In genomic region chr6:155150967-155151671, GRCh38 we compare ENCODE assay signal across 16 cellular contexts.
A peak's percentile ranks its signal among the peaks of the same experiment; 100 is the strongest.
DNase-seq lines count a peak whose midpoint lies in the region; ATAC-seq and TF ChIP-seq lines count a peak whose summit lies in the region.
"Had no signal": no experiment of that assay in that cellular context is flagged by ENCODE, and none has a peak within 500 bp of the region (broad histone marks: within the 10 kb centered on the region; RNA-seq: fewer than 3 reads in every experiment).

No MANE protein-coding gene starts in this region.

- dilution Hi-C loops in IMR-90 (cut with HindIII; ENCODE audit: low sequenced_read_pairs, unreplicated experiment) = no loop called here

- peak overlapping the region; percentile 69 for H3K27ac Mint-ChIP-seq in activated naive CD4-positive, alpha-beta T cell treated with anti-CD3 and anti-CD28 coated beads, Interleukin-2, amount 10 ng/mL, durations not matched to agents 7 days and 5 days
- no peak overlapping the region for H3K27ac Mint-ChIP-seq in activated naive CD4-positive, alpha-beta T cell treated with anti-CD3 and anti-CD28 coated beads for 36 hours
- H3K27ac Mint-ChIP-seq in activated T-helper 1 cell treated with anti-CD3 and anti-CD28 coated beads, Interleukin-12 subunit alpha, Interleukin-12 subunit beta, Interleukin-2, Interleukin-4 antibody, amounts not matched to agents 30 ng/mL and 10 ng/mL and 1 ng/mL, durations not matched to agents 14 hours and 24 hours and 36 hours = peak overlapping the region; percentile 56
- H3K27ac Mint-ChIP-seq in nephron progenitor cell = peak overlapping the region; percentile 47
- H3K27ac Mint-ChIP-seq: CD8-positive, alpha-beta T cell had no signal

- H4K8ac ChIP-seq in IMR-90 (ENCODE audit: low read depth in 2 of 2, low read length in 2 of 2) = peak overlapping the region in 1 of 2 experiments; percentile 75; a peak in 1 of 4 replicates

- in situ Hi-C loops in IMR-90 (cut with MboI; ENCODE audit: low sequenced_read_pairs) = no loop called here

- 95% methylated on average over 3 of the region's 9 CpGs; no CpG with 5 or more reads in 1 of the 2 experiments for WGBS in IMR-90 (ENCODE audit: extremely low coverage in 2 of 2, insufficient read length in 1 of 2), 2 experiments

- H3K4ac ChIP-seq in IMR-90 (ENCODE audit: low read depth, low read length) = peak overlapping the region; percentile 97

- H2AK9ac ChIP-seq in IMR-90 (replicated peaks; ENCODE audit: low read depth, low read length, poor library complexity) = no peak overlapping the region

- peaks cover 6% of the 10 kb centered on the region for H3K36me3 Mint-ChIP-seq in activated naive CD4-positive, alpha-beta T cell treated with anti-CD3 and anti-CD28 coated beads, Interleukin-2, amount 10 ng/mL, durations not matched to agents 7 days and 5 days
- no peaks in the 10 kb centered on the region for H3K36me3 Mint-ChIP-seq in activated naive CD4-positive, alpha-beta T cell treated with anti-CD3 and anti-CD28 coated beads for 36 hours (ENCODE audit: low read depth)
- H3K36me3 Mint-ChIP-seq in activated T-helper 1 cell treated with anti-CD3 and anti-CD28 coated beads, Interleukin-12 subunit alpha, Interleukin-12 subunit beta, Interleukin-2, Interleukin-4 antibody, amounts not matched to agents 30 ng/mL and 10 ng/mL and 1 ng/mL, durations not matched to agents 14 hours and 24 hours and 36 hours (ENCODE audit: low read depth) = peaks cover 52% of the 10 kb centered on the region
- H3K36me3 Mint-ChIP-seq in nephron progenitor cell (ENCODE audit: low read depth) = no peaks in the 10 kb centered on the region
- H3K36me3 Mint-ChIP-seq: CD14-positive monocyte; CD8-positive, alpha-beta T cell had no signal

- H2AFZ ChIP-seq in IMR-90 (replicated peaks; ENCODE audit: low read length, poor library complexity) = no peak overlapping the region

- H3K4me1 ChIP-seq in IMR-90 (ENCODE audit: control insufficient read depth, insufficient read depth, low read length) = peaks cover 18% of the 10 kb centered on the region

- POLR2A ChIA-PET in IMR-90 (lab: Charles Lee; ENCODE audit: unreplicated experiment) = no interaction called here

- no peak for ATAC-seq in IMR-90 (ENCODE audit: low read depth)
- no peak for ATAC-seq in GM19328 (IDR thresholded peaks at IDR 0.05; ENCODE audit: unreplicated experiment)
- ATAC-seq: A549; CD8-positive, alpha-beta T cell had no signal

- H3K79me1 ChIP-seq in IMR-90 (ENCODE audit: low read depth in 1 of 2, low read length in 2 of 2) = peaks cover 0 to 20% of the 10 kb centered on the region in 2 experiments; a peak in 2 of 4 replicates

- H3K18ac ChIP-seq in IMR-90 (ENCODE audit: low read depth, low read length) = 0 out of 2 replicates have a peak overlapping the region, but pooled peaks have one; percentile 17

- CTCF ChIA-PET in activated naive CD4-positive, alpha-beta T cell treated with anti-CD3 and anti-CD28 coated beads, Interleukin-2, amount 10 ng/mL, durations not matched to agents 7 days and 5 days (lab: Charles Lee) = no interaction called here
- CTCF ChIA-PET in activated naive CD4-positive, alpha-beta T cell treated with anti-CD3 and anti-CD28 coated beads for 36 hours (lab: Charles Lee) = interaction anchor here (0.6 kb wide), 1 partner anchor 1303 kb away, joined by 3 read pairs; no protein-coding TSS in a partner anchor
- CTCF ChIA-PET in IMR-90 (lab: Yijun Ruan, JAX) = no interaction called here

- no peak overlapping the region for H3K9ac ChIP-seq in IMR-90 (ENCODE audit: low read depth, low read length)

- H3K56ac ChIP-seq in IMR-90 (ENCODE audit: extremely low read depth, insufficient read depth, low read length) = no peak overlapping the region

- peaks cover 32% of the 10 kb centered on the region for H3K9me1 ChIP-seq in IMR-90 (ENCODE audit: insufficient read depth, low read length)

- H2BK20ac ChIP-seq in IMR-90 (ENCODE audit: low read depth, low read length) = peak overlapping the region; percentile 92

- peak overlapping the region; percentile 85 for H3K14ac ChIP-seq in IMR-90 (replicated peaks; ENCODE audit: low read depth, low read length)

- no peak overlapping the region for H2BK5ac ChIP-seq in IMR-90 (ENCODE audit: low read depth, low read length, poor library complexity, severe bottlenecking)

- H3K9me3 ChIP-seq in IMR-90 (ENCODE audit: control insufficient read depth, insufficient read depth, low read length) = no peaks in the 10 kb centered on the region
- H3K9me3 ChIP-seq: A549 had no signal

- H2BK15ac ChIP-seq in IMR-90 (ENCODE audit: low read depth, low read length) = peak overlapping the region; percentile 93; the same call in 2 of the 3 replicates

- H2AK5ac ChIP-seq in IMR-90 (ENCODE audit: low read depth, low read length) = peak overlapping the region; percentile 88

- H4K20me1 ChIP-seq in IMR-90 (ENCODE audit: insufficient read depth, low read length) = no peaks in the 10 kb centered on the region

- no peak overlapping the region for H3K4me3 ChIP-seq in IMR-90 (ENCODE audit: insufficient read depth, low read depth, low read length)
- H3K4me3 ChIP-seq: A549 had no signal

- H3K4me2 ChIP-seq in IMR-90 (ENCODE audit: low read depth, low read length) = no peak overlapping the region
- H3K4me2 ChIP-seq: A549 had no signal

- no peak overlapping the region; the same call in 1 of the 2 replicates for H3K23ac ChIP-seq in IMR-90 (ENCODE audit: low read depth, low read length)

- DNase-seq in activated naive CD4-positive, alpha-beta T cell treated with anti-CD3 and anti-CD28 coated beads, Interleukin-2, amount 10 ng/mL, durations not matched to agents 7 days and 5 days = no peak
- no peak for DNase-seq in activated naive CD4-positive, alpha-beta T cell treated with anti-CD3 and anti-CD28 coated beads for 36 hours
- DNase-seq in IMR-90 (no peak), nephron progenitor cell (no peak), GM19238 (ENCODE audit: insufficient read length, low spot score) (no peak)
- no peak for DNase-seq in activated T-helper 1 cell treated with anti-CD3 and anti-CD28 coated beads, Interleukin-12 subunit alpha, Interleukin-12 subunit beta, Interleukin-2, Interleukin-4 antibody, amounts not matched to agents 30 ng/mL and 10 ng/mL and 1 ng/mL, durations not matched to agents 14 hours and 24 hours and 36 hours (ENCODE audit: low spot score)
- DNase-seq: CD8-positive, alpha-beta T cell; COR-L47; DMS153; DMS79 treated with DMSO at 0.1 percent for 48 hours; EL; HCEC 1CT had no signal

- no peak overlapping the region for H3K27ac ChIP-seq in IMR-90 (ENCODE audit: insufficient read depth, low read length)
- H3K27ac ChIP-seq: A549, HL-60 had no signal

- H3K27me3 Mint-ChIP-seq in activated naive CD4-positive, alpha-beta T cell treated with anti-CD3 and anti-CD28 coated beads, Interleukin-2, amount 10 ng/mL, durations not matched to agents 7 days and 5 days = no peaks in the 10 kb centered on the region
- H3K27me3 Mint-ChIP-seq in activated naive CD4-positive, alpha-beta T cell treated with anti-CD3 and anti-CD28 coated beads for 36 hours (ENCODE audit: low read depth) = no peaks in the 10 kb centered on the region
- no peaks in the 10 kb centered on the region for H3K27me3 Mint-ChIP-seq in activated T-helper 1 cell treated with anti-CD3 and anti-CD28 coated beads, Interleukin-12 subunit alpha, Interleukin-12 subunit beta, Interleukin-2, Interleukin-4 antibody, amounts not matched to agents 30 ng/mL and 10 ng/mL and 1 ng/mL, durations not matched to agents 14 hours and 24 hours and 36 hours (ENCODE audit: insufficient read depth)
- no peaks in the 10 kb centered on the region for H3K27me3 Mint-ChIP-seq in nephron progenitor cell (ENCODE audit: low read depth, poor library complexity)

- H3K9me3 Mint-ChIP-seq in activated naive CD4-positive, alpha-beta T cell treated with anti-CD3 and anti-CD28 coated beads, Interleukin-2, amount 10 ng/mL, durations not matched to agents 7 days and 5 days = no peaks in the 10 kb centered on the region
- no peaks in the 10 kb centered on the region for H3K9me3 Mint-ChIP-seq in activated naive CD4-positive, alpha-beta T cell treated with anti-CD3 and anti-CD28 coated beads for 36 hours
- H3K9me3 Mint-ChIP-seq in activated T-helper 1 cell treated with anti-CD3 and anti-CD28 coated beads, Interleukin-12 subunit alpha, Interleukin-12 subunit beta, Interleukin-2, Interleukin-4 antibody, amounts not matched to agents 30 ng/mL and 10 ng/mL and 1 ng/mL, durations not matched to agents 14 hours and 24 hours and 36 hours = no peaks in the 10 kb centered on the region
- H3K9me3 Mint-ChIP-seq in nephron progenitor cell = no peaks in the 10 kb centered on the region
- H3K9me3 Mint-ChIP-seq: CD8-positive, alpha-beta T cell had no signal

- H4K5ac ChIP-seq in IMR-90 (ENCODE audit: low read depth, low read length) = no peak overlapping the region

- no peaks in the 10 kb centered on the region for H3K36me3 ChIP-seq in IMR-90 (ENCODE audit: control insufficient read depth, insufficient read depth, low read length)

- no peaks in the 10 kb centered on the region for H3K27me3 ChIP-seq in IMR-90 (ENCODE audit: control insufficient read depth, insufficient read depth, low read length)

- no peak for TF ChIP-seq POLR2A in IMR-90 (IDR thresholded peaks at IDR 0.05; ENCODE audit: low read depth, low read length)

- no TSS peak for BruUV-seq in IMR-90 (replicated peaks; lab: Mats Ljungman, UMichigan)

- H4K91ac ChIP-seq in IMR-90 (ENCODE audit: insufficient read depth, low read depth, low read length) = peak overlapping the region; percentile 90

- no peak for TF ChIP-seq RAD21 in IMR-90 (IDR thresholded peaks at IDR 0.05; ENCODE audit: low read length)

- H2BK120ac ChIP-seq in IMR-90 (ENCODE audit: low read depth, low read length) = peak overlapping the region; percentile 93

- no peak for TF ChIP-seq CTCF in IMR-90 (conservative IDR thresholded peaks at IDR 0.05; ENCODE audit: low read depth, low read length)
- TF ChIP-seq CTCF in nephron progenitor cell (IDR thresholded peaks at IDR 0.05) = no peak

- peaks cover 73% of the 10 kb centered on the region for H3K4me1 Mint-ChIP-seq in activated naive CD4-positive, alpha-beta T cell treated with anti-CD3 and anti-CD28 coated beads, Interleukin-2, amount 10 ng/mL, durations not matched to agents 7 days and 5 days
- peaks cover 49% of the 10 kb centered on the region for H3K4me1 Mint-ChIP-seq in activated naive CD4-positive, alpha-beta T cell treated with anti-CD3 and anti-CD28 coated beads for 36 hours (ENCODE audit: low read depth)
- peaks cover 77% of the 10 kb centered on the region for H3K4me1 Mint-ChIP-seq in activated T-helper 1 cell treated with anti-CD3 and anti-CD28 coated beads, Interleukin-12 subunit alpha, Interleukin-12 subunit beta, Interleukin-2, Interleukin-4 antibody, amounts not matched to agents 30 ng/mL and 10 ng/mL and 1 ng/mL, durations not matched to agents 14 hours and 24 hours and 36 hours (ENCODE audit: low read depth)
- peaks cover 24% of the 10 kb centered on the region for H3K4me1 Mint-ChIP-seq in nephron progenitor cell

- H3K4me3 Mint-ChIP-seq in activated naive CD4-positive, alpha-beta T cell treated with anti-CD3 and anti-CD28 coated beads, Interleukin-2, amount 10 ng/mL, durations not matched to agents 7 days and 5 days = no peak overlapping the region
- H3K4me3 Mint-ChIP-seq in activated naive CD4-positive, alpha-beta T cell treated with anti-CD3 and anti-CD28 coated beads for 36 hours = no peak overlapping the region
- H3K4me3 Mint-ChIP-seq in activated T-helper 1 cell treated with anti-CD3 and anti-CD28 coated beads, Interleukin-12 subunit alpha, Interleukin-12 subunit beta, Interleukin-2, Interleukin-4 antibody, amounts not matched to agents 30 ng/mL and 10 ng/mL and 1 ng/mL, durations not matched to agents 14 hours and 24 hours and 36 hours = no peak overlapping the region
- no peak overlapping the region for H3K4me3 Mint-ChIP-seq in nephron progenitor cell
- H3K4me3 Mint-ChIP-seq: CD14-positive monocyte; CD8-positive, alpha-beta T cell had no signal

- intact Hi-C loops in activated naive CD4-positive, alpha-beta T cell treated with anti-CD3 and anti-CD28 coated beads for 36 hours (cut with micrococcal nuclease) = loop anchor here (5.0 kb wide), 1 partner anchor 379 kb away; no protein-coding TSS in a partner anchor
- intact Hi-C loops in IMR-90 (cut with micrococcal nuclease) = no loop called here
- intact Hi-C loops in activated T-helper 1 cell treated with anti-CD3 and anti-CD28 coated beads, Interleukin-12 subunit alpha, Interleukin-12 subunit beta, Interleukin-2, Interleukin-4 antibody, amounts not matched to agents 30 ng/mL and 10 ng/mL and 1 ng/mL, durations not matched to agents 14 hours and 24 hours and 36 hours (cut with micrococcal nuclease) = no loop called here
